Comparison of ENCODE assay signal across 23 cellular contexts in the genomic region with DNA sequence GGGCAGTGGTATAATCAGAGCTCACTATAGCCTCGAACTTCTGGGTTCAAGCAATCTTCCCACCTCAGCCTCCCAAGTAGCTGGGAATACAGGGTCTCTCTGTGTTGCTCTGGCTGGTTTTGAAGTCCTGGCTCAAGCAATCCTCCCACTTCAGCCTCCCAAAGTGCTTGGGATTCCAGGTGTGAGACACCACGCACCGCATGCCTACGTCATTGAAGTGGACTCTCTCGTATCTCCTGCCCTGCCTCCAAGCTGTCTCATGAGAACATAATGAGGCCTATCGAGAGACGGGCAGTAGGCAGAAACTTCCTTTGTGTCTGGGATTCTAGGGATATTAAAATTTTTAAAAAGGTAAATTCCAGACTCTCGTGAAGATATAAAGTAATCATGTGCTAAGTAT.
"Had no signal": no experiment of that assay in that cellular context is flagged by ENCODE, and none has a peak within 500 bp of the region (broad histone marks: within the 10 kb centered on the region; RNA-seq: fewer than 3 reads in every experiment).

No MANE protein-coding gene starts in this region.

- DNase-seq: stimulated activated CD4-positive, alpha-beta T cell treated with anti-CD3 and anti-CD28 coated beads, Interleukin-2, amount 100 ng/mL, for 48 hours; stimulated activated CD4-positive, alpha-beta T cell treated with anti-CD3 and anti-CD28 coated beads, Interleukin-4, amount 100 ng/mL, for 1 hour; stimulated activated CD4-positive, alpha-beta T cell treated with anti-CD3 and anti-CD28 coated beads, Interleukin-4, amount 100 ng/mL, for 24 hours; stimulated activated CD4-positive, alpha-beta T cell treated with anti-CD3 and anti-CD28 coated beads, Interleukin-4, amount 100 ng/mL, for 4 hours; stimulated activated CD8-positive, alpha-beta memory T cell treated with anti-CD3 and anti-CD28 coated beads, Interleukin-4, amount 100 ng/mL, for 48 hours; stimulated activated naive B cell treated with anti-CD40 and anti-IgM and Interleukin-4, amounts not matched to agents 10 μg/mL and 1 μg/mL and 100 μg/mL, for 72 hours; stimulated activated naive CD4-positive, alpha-beta T cell; stimulated activated naive CD4-positive, alpha-beta T cell treated with Interleukin-2 at 50 U/mL for 16 hours; stimulated activated naive CD8-positive, alpha-beta T cell treated with anti-CD3 and anti-CD28 coated beads, Interleukin-15, amount 100 ng/mL, for 72 hours; stimulated activated naive CD8-positive, alpha-beta T cell treated with anti-CD3 and anti-CD28 coated beads, Interleukin-15, Interleukin-2, amounts not matched to agents 100 U/mL and 50 U/mL, for 24 hours; stomach; substantia nigra; testis; thyroid gland; tibial artery; transverse colon; upper lobe of left lung; upper lobe of right lung; uterus had no signal

- H3K9me3 ChIP-seq: stomach, suprapubic skin, testis, thoracic aorta, thyroid gland, tibial artery, tibial nerve, transverse colon, upper lobe of left lung, upper lobe of right lung, uterus, vagina had no signal

- H3K27me3 ChIP-seq: stomach, suprapubic skin, testis, thyroid gland, tibial artery, tibial nerve, transverse colon, upper lobe of left lung, upper lobe of right lung, uterus, vagina had no signal

- H3K4me3 ChIP-seq: stomach, suprapubic skin, testis, thoracic aorta, thyroid gland, tibial artery, tibial nerve, transverse colon, upper lobe of left lung, upper lobe of right lung, uterus, vagina had no signal

- H3K27ac ChIP-seq: stomach, suprapubic skin, testis, thoracic aorta, thyroid gland, tibial artery, tibial nerve, transverse colon, upper lobe of left lung, upper lobe of right lung, uterus, vagina had no signal

- H3K4me1 ChIP-seq: stomach, suprapubic skin, testis, thyroid gland, tibial artery, tibial nerve, transverse colon, upper lobe of left lung, upper lobe of right lung, uterus, vagina had no signal

- H3K36me3 ChIP-seq: stomach, suprapubic skin, thoracic aorta, thyroid gland, tibial artery, tibial nerve, transverse colon, upper lobe of left lung, upper lobe of right lung, uterus, vagina had no signal
